21 cellular contexts compared by ENCODE assay signal in the genomic region with DNA sequence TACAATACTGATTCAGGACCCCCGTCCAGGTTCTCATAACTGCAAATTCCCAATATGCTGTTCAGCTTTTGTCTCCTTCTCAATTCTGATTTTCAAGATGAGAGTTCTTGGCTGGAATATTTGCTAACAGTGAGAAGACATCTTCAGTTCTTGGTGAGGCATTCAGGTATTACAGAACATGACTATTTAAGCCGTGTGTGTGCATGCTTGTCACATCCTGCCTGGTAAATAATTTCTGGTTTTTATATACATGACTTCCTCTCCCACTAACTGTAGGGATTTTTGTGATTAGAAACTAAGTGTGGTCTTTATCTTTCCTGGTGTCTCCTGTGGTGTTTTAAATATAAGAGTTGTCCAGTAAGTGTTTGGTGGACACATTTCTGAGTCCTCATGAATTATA.
"Had no signal": no experiment of that assay in that cellular context is flagged by ENCODE, and none has a peak within 500 bp of the region (broad histone marks: within the 10 kb centered on the region; RNA-seq: fewer than 3 reads in every experiment).

No MANE protein-coding gene starts in this region.

- H3K4me3 Mint-ChIP-seq: activated CD4-positive, alpha-beta T cell treated with anti-CD3 and anti-CD28 coated beads, Interleukin-2, amount 10 ng/mL, durations not matched to agents 7 days and 5 days; activated CD8-positive, alpha-beta T cell treated with anti-CD3 and anti-CD28 coated beads, Interleukin-2, amount 10 ng/mL, durations not matched to agents 7 days and 5 days; activated naive CD8-positive, alpha-beta T cell treated with anti-CD3 and anti-CD28 coated beads for 36 hours; activated T-cell treated with anti-CD3 and anti-CD28 coated beads, Interleukin-2, amount 50 U/mL, for 24 hours; memory B cell; nephron had no signal

- H3K4me1 ChIP-seq: colonic mucosa, prostate gland, right atrium auricular region, thyroid gland had no signal

- H3K9me3 Mint-ChIP-seq: activated naive CD8-positive, alpha-beta T cell treated with anti-CD3 and anti-CD28 coated beads for 36 hours; activated T-cell treated with anti-CD3 and anti-CD28 coated beads, Interleukin-2, amount 50 U/mL, for 24 hours had no signal

- H3K4me1 Mint-ChIP-seq: activated naive CD8-positive, alpha-beta T cell treated with anti-CD3 and anti-CD28 coated beads for 36 hours; memory B cell had no signal

- H3K4me3 ChIP-seq: colonic mucosa, hepatocyte, ovary, prostate gland, right atrium auricular region, thyroid gland had no signal

- DNase-seq: activated CD4-positive, alpha-beta T cell treated with anti-CD3 and anti-CD28 coated beads, Interleukin-2, amount 10 ng/mL, durations not matched to agents 7 days and 5 days; activated CD4-positive, CD25-positive, alpha-beta regulatory T cell treated with anti-CD3 and anti-CD28 coated beads, Interleukin-2, amount 50 U/mL, for 72 hours; activated CD8-positive, alpha-beta T cell treated with anti-CD3 and anti-CD28 coated beads, Interleukin-2, amount 10 ng/mL, durations not matched to agents 7 days and 5 days; activated naive CD4-positive, alpha-beta T cell treated with Interleukin-2 at 50 U/mL for 16 hours; activated naive CD8-positive, alpha-beta T cell treated with anti-CD3 and anti-CD28 coated beads for 36 hours; activated T-cell treated with anti-CD3 and anti-CD28 coated beads, Interleukin-2, amount 50 U/mL, for 24 hours; colonic mucosa; glutamatergic neuron; ovary; stimulated activated CD4-positive, alpha-beta T cell treated with anti-CD3 and anti-CD28 coated beads, Interleukin-4, amount 100 ng/mL, for 4 hours; stimulated activated naive CD8-positive, alpha-beta T cell treated with anti-CD3 and anti-CD28 coated beads, Interleukin-15, Interleukin-2, amounts not matched to agents 100 U/mL and 50 U/mL, for 24 hours; thyroid gland; WERI-Rb-1 had no signal

- H3K36me3 ChIP-seq: colonic mucosa, neutrophil, ovary, prostate gland, right atrium auricular region, thyroid gland, WERI-Rb-1 had no signal

- H3K27ac ChIP-seq: colonic mucosa, hepatocyte, neutrophil, ovary, prostate gland, thyroid gland, WERI-Rb-1 had no signal

- ATAC-seq: activated CD8-positive, alpha-beta T cell treated with anti-CD3 and anti-CD28 coated beads, Interleukin-2, amount 10 ng/mL, durations not matched to agents 7 days and 5 days; stimulated activated naive CD8-positive, alpha-beta T cell treated with anti-CD3 and anti-CD28 coated beads, Interleukin-15, Interleukin-2, amounts not matched to agents 100 U/mL and 50 U/mL, for 24 hours had no signal

- H3K27ac Mint-ChIP-seq: activated CD4-positive, alpha-beta T cell treated with anti-CD3 and anti-CD28 coated beads, Interleukin-2, amount 10 ng/mL, durations not matched to agents 7 days and 5 days; activated CD8-positive, alpha-beta T cell treated with anti-CD3 and anti-CD28 coated beads, Interleukin-2, amount 10 ng/mL, durations not matched to agents 7 days and 5 days; activated naive CD8-positive, alpha-beta T cell treated with anti-CD3 and anti-CD28 coated beads for 36 hours; activated T-cell treated with anti-CD3 and anti-CD28 coated beads, Interleukin-2, amount 50 U/mL, for 24 hours; memory B cell had no signal

- H3K27me3 ChIP-seq: colonic mucosa, hepatocyte, neutrophil, ovary, right atrium auricular region, thyroid gland had no signal

- H3K9me3 ChIP-seq: colonic mucosa, neutrophil, ovary, prostate gland, right atrium auricular region, thyroid gland had no signal

- FAIRE-seq: astrocyte, TTC549 had no signal
